Comparison of ENCODE assay signal across 1 cellular context in genomic region chr3:129569856-129570255, GRCh38.
TF ChIP-seq lines count a peak whose summit lies in the region.

No MANE protein-coding gene starts in this region.

TF ChIP-seq in HepG2, 621 proteins besides CTCF, POLR2A, EP300 and RAD21:
- TF ChIP-seq CBX5 (CRISPR knock-in tag; IDR thresholded peaks at IDR 0.05; ENCODE audit: borderline replicate concordance) (no peak), ZNF768 (CRISPR knock-in tag; IDR thresholded peaks at IDR 0.05) (peak; percentile 95)
